Comparison of ENCODE assay signal across 14 cellular contexts in genomic region chr13:113109151-113110047, GRCh38. TPM values are rescaled to one million over a fixed set of nuclear protein-coding genes. Genes with fewer than 3 reads are reported as not detected.
DNase-seq lines count a peak whose midpoint lies in the region; ATAC-seq and TF ChIP-seq lines count a peak whose summit lies in the region.
"Had no signal": no experiment of that assay in that cellular context is flagged by ENCODE, and none has a peak within 500 bp of the region (broad histone marks: within the 10 kb centered on the region; RNA-seq: fewer than 3 reads in every experiment).

No MANE protein-coding gene starts in this region.

- intact Hi-C loops in CD14-positive monocyte (cut with micrococcal nuclease) (no loop called here), left ventricle myocardium superior (cut with micrococcal nuclease) (no loop called here)

- H3K36me3 ChIP-seq in parathyroid adenoma (ENCODE audit: control insufficient read depth, insufficient read depth, low read length) = no peaks in the 10 kb centered on the region
- H3K36me3 ChIP-seq: brain microvascular endothelial cell had no signal

- no peaks in the 10 kb centered on the region for H3K36me3 Mint-ChIP-seq in CD14-positive monocyte

- peak overlapping the region; percentile 74 for H3K4me2 ChIP-seq in parathyroid adenoma (ENCODE audit: low read length)

- no peak overlapping the region for H3K27ac Mint-ChIP-seq in CD14-positive monocyte
- H3K27ac Mint-ChIP-seq: activated CD4-positive, alpha-beta T cell treated with anti-CD3 and anti-CD28 coated beads, Interleukin-2, amount 10 ng/mL, durations not matched to agents 7 days and 5 days had no signal

- ATAC-seq in left ventricle myocardium superior (peak; percentile 36), HG03025 (IDR thresholded peaks at IDR 0.05; ENCODE audit: low FRiP score, unreplicated experiment) (no peak)

- H3K27ac ChIP-seq in parathyroid adenoma = no peak overlapping the region
- H3K27ac ChIP-seq: brain microvascular endothelial cell had no signal

- no peak overlapping the region for H3K4me3 ChIP-seq in parathyroid adenoma (ENCODE audit: low read depth, low read length)

- peaks cover 7 to 28% (median 18%) of the 10 kb centered on the region in 3 donors for H3K27me3 Mint-ChIP-seq in CD14-positive monocyte (ENCODE audit: low read depth in 3 of 3)

- no peak for TF ChIP-seq CTCF in CD14-positive monocyte (IDR thresholded peaks at IDR 0.05)
- TF ChIP-seq CTCF in parathyroid adenoma (IDR thresholded peaks at IDR 0.05) = no peak

- no peak overlapping the region for H3K9ac ChIP-seq in parathyroid adenoma

- peak overlapping the region; percentile 16 to 80 for H3K4me3 Mint-ChIP-seq in CD14-positive monocyte
- H3K4me3 Mint-ChIP-seq: activated CD4-positive, alpha-beta T cell treated with anti-CD3 and anti-CD28 coated beads, Interleukin-2, amount 10 ng/mL, durations not matched to agents 7 days and 5 days had no signal

- no peaks in the 10 kb centered on the region for H3K4me1 Mint-ChIP-seq in CD14-positive monocyte
- H3K4me1 Mint-ChIP-seq: activated CD4-positive, alpha-beta T cell treated with anti-CD3 and anti-CD28 coated beads, Interleukin-2, amount 10 ng/mL, durations not matched to agents 7 days and 5 days had no signal

- H3K27me3 ChIP-seq in parathyroid adenoma (ENCODE audit: control insufficient read depth, insufficient read depth, low read length) = no peaks in the 10 kb centered on the region

- H3K9me3 Mint-ChIP-seq in CD14-positive monocyte = peaks cover 0 to 15% (median 12%) of the 10 kb centered on the region in 7 donors
- H3K9me3 Mint-ChIP-seq: activated CD4-positive, alpha-beta T cell treated with anti-CD3 and anti-CD28 coated beads, Interleukin-2, amount 10 ng/mL, durations not matched to agents 7 days and 5 days had no signal

- no peaks in the 10 kb centered on the region for H3K9me3 ChIP-seq in parathyroid adenoma (ENCODE audit: control insufficient read depth, low read length)

- no peak overlapping the region for H2AFZ ChIP-seq in parathyroid adenoma

- no peaks in the 10 kb centered on the region for H3K79me2 ChIP-seq in parathyroid adenoma

- H3K4me1 ChIP-seq in parathyroid adenoma = no peaks in the 10 kb centered on the region

- peak; percentile 30 for DNase-seq in CD14-positive monocyte (ENCODE audit: low spot score)
- DNase-seq in NCI-H69 (lab: John Stamatoyannopoulos, UW) = peak; percentile 34
- peak; percentile 25 for DNase-seq in left ventricle myocardium superior
- DNase-seq in H4 (ENCODE audit: low spot score) = no peak
- no peak for DNase-seq in NCI-H1436 (lab: John Stamatoyannopoulos, UW)
- DNase-seq in ecto neural progenitor cell (ENCODE audit: low spot score) = no peak
- DNase-seq: activated CD4-positive, alpha-beta T cell treated with anti-CD3 and anti-CD28 coated beads, Interleukin-2, amount 10 ng/mL, durations not matched to agents 7 days and 5 days; brain microvascular endothelial cell; NCI-H2227 treated with DMSO at 0.1 percent for 48 hours; SHP77 treated with DMSO at 0.1 percent for 48 hours had no signal

RNA-seq across cellular contexts. Expression of gene F7, which starts 3.8 kb away (rescaled TPM):
- polyA plus RNA-seq in CD14-positive monocyte = not detected
- not detected for total RNA-seq in left ventricle myocardium superior
- not detected in 2 replicates for total RNA-seq in H4 (2014; rRNA removed; shearing (Covaris generic))
- total RNA-seq: activated CD4-positive, alpha-beta T cell treated with anti-CD3 and anti-CD28 coated beads, Interleukin-2, amount 10 ng/mL, durations not matched to agents 7 days and 5 days; fibroblast of lung had no signal
- polyA plus RNA-seq: fibroblast of lung had no signal

RNA-seq across cellular contexts. Expression of gene F10, which starts 13.2 kb away (rescaled TPM):
- polyA plus RNA-seq in CD14-positive monocyte = not detected
- total RNA-seq in left ventricle myocardium superior = 7.1 TPM
- total RNA-seq in H4 (2014; rRNA removed; shearing (Covaris generic)) = not detected in 2 replicates
- total RNA-seq: activated CD4-positive, alpha-beta T cell treated with anti-CD3 and anti-CD28 coated beads, Interleukin-2, amount 10 ng/mL, durations not matched to agents 7 days and 5 days had no signal

RNA-seq across cellular contexts. Expression of gene PROZ, which starts 49.0 kb away (rescaled TPM):
- not detected for polyA plus RNA-seq in CD14-positive monocyte
- total RNA-seq in left ventricle myocardium superior = not detected
- total RNA-seq in H4 (2014; rRNA removed; shearing (Covaris generic)) = not detected in 2 replicates
- total RNA-seq: fibroblast of lung, lower leg skin had no signal
- polyA plus RNA-seq: fibroblast of lung had no signal

Comparison
In these comparisons a context has a peak if more than half of its experiments do, and no peak if none do; other contexts are left out.
1. DNase-seq: peak in CD14-positive monocyte (single experiment), NCI-H69 (single experiment) and left ventricle myocardium superior (single experiment); none in H4 (single experiment), NCI-H1436 (single experiment) and ecto neural progenitor cell (single experiment).